ENCODE assay signal across 18 cellular contexts in genomic region chrX:40807384-40807783, GRCh38.
DNase-seq lines count a peak whose midpoint lies in the region; ATAC-seq, FAIRE-seq and TF ChIP-seq lines count a peak whose summit lies in the region.
"Had no signal": no experiment of that assay in that cellular context is flagged by ENCODE, and none has a peak within 500 bp of the region (broad histone marks: within the 10 kb centered on the region; RNA-seq: fewer than 3 reads in every experiment).

No MANE protein-coding gene starts in this region.

- H2AFZ ChIP-seq in K562 (ENCODE audit: low read depth, low read length) = peak overlapping the region; percentile 55; the same call in 1 of the 2 replicates

- in situ Hi-C loops in K562 (cut with MboI) = no loop called here

- CTCF ChIA-PET in K562 (lab: Yijun Ruan, JAX; ENCODE audit: low intra/inter-chr PET ratio) = no interaction called here

- intact Hi-C loops in left ventricle myocardium inferior (cut with micrococcal nuclease) = no loop called here
- intact Hi-C loops in Right ventricle myocardium superior (cut with DNase I) = no loop called here
- intact Hi-C loops in K562 (cut with micrococcal nuclease) = loop anchor here (10.0 kb wide), 2 partner anchors 117 to 307 kb away; no protein-coding TSS in a partner anchor

- H3K9me1 ChIP-seq in K562 (ENCODE audit: control insufficient read depth, insufficient read depth, low read length) = no peaks in the 10 kb centered on the region

- no peak overlapping the region for H3K4me2 ChIP-seq in K562 (ENCODE audit: insufficient read depth, low read length)
- H3K4me2 ChIP-seq: BLaER1 treated with 17β-estradiol and CSF1 and Interleukin-3, amounts not matched to agents 10 nM and 100 nM had no signal

- no peak for TF ChIP-seq CTCF in left ventricle myocardium inferior (IDR thresholded peaks at IDR 0.05; ENCODE audit: borderline replicate concordance)
- no peak for TF ChIP-seq CTCF in K562 (IDR thresholded peaks at IDR 0.05 in 2 of 3, conservative IDR thresholded peaks at IDR 0.05 in 1 of 3; ENCODE audit: insufficient read depth in 2 of 3, low read depth in 1 of 3, low read length in 3 of 3)

- DNase-seq in left ventricle myocardium inferior (no peak), Right ventricle myocardium superior (no peak), K562 (ENCODE audit: extremely low read depth in 1 of 4, low spot score in 3 of 4) (peak in 1 of 4 experiments; percentile 11), foreskin melanocyte (peak; percentile 29), NCI-H526 treated with DMSO at 0.1 percent for 48 hours (lab: John Stamatoyannopoulos, UW) (no peak), NCI-H1930 (lab: John Stamatoyannopoulos, UW) (no peak)
- DNase-seq: 8988T; CD8-positive, alpha-beta memory T cell; COR-L47; DMS 273 treated with DMSO at 0.1 percent for 48 hours; DMS53; DND-41; EL; H9 had no signal

- no TSS peak for BruUV-seq in K562 (replicated peaks; lab: Mats Ljungman, UMichigan)

- no peaks in the 10 kb centered on the region for H3K79me2 ChIP-seq in K562 (ENCODE audit: control insufficient read depth, insufficient read depth, low read length)

- H3K27me3 ChIP-seq in left ventricle myocardium inferior (ENCODE audit: low read depth) = no peaks in the 10 kb centered on the region
- H3K27me3 ChIP-seq in K562 (ENCODE audit: control insufficient read depth in 2 of 2, insufficient read depth in 2 of 2, low read length in 2 of 2) = no peaks in the 10 kb centered on the region

- H3K9me3 ChIP-seq in left ventricle myocardium inferior (replicated peaks) (no peaks in the 10 kb centered on the region), K562 (replicated peaks; ENCODE audit: control insufficient read depth, insufficient read depth, low read depth, low read length) (no peaks in the 10 kb centered on the region)

- H3K9ac ChIP-seq in K562 (ENCODE audit: insufficient read depth in 1 of 2, low read depth in 2 of 2, low read length in 2 of 2) = no peak overlapping the region
- H3K9ac ChIP-seq: BLaER1 treated with 17β-estradiol and CSF1 and Interleukin-3, amounts not matched to agents 10 nM and 100 nM had no signal

- no peak overlapping the region for H3K4me3 ChIP-seq in left ventricle myocardium inferior
- H3K4me3 ChIP-seq in K562 = no peak overlapping the region
- H3K4me3 ChIP-seq: BLaER1 treated with 17β-estradiol and CSF1 and Interleukin-3, amounts not matched to agents 10 nM and 100 nM had no signal

- H3K36me3 ChIP-seq in left ventricle myocardium inferior (no peaks in the 10 kb centered on the region), K562 (ENCODE audit: control insufficient read depth, insufficient read depth, low read length) (no peaks in the 10 kb centered on the region)
- H3K36me3 ChIP-seq: BLaER1 treated with 17β-estradiol and CSF1 and Interleukin-3, amounts not matched to agents 10 nM and 100 nM had no signal

- H3K4me1 ChIP-seq in left ventricle myocardium inferior (peaks cover 7% of the 10 kb centered on the region), K562 (replicated peaks in 1 of 2; ENCODE audit: control insufficient read depth in 2 of 2, insufficient read depth in 2 of 2, low read length in 2 of 2) (peaks cover 4 to 11% of the 10 kb centered on the region in 2 experiments; a peak in 4 of 5 replicates)

- POLR2A ChIA-PET in K562 (lab: Yijun Ruan, JAX) = no interaction called here

- TF ChIP-seq POLR2A in K562 (conservative IDR thresholded peaks at IDR 0.05) = no peak

- H3K27ac ChIP-seq in left ventricle myocardium inferior (replicated peaks) (peak overlapping the region; percentile 44), K562 (ENCODE audit: extremely low read depth, low read depth, low read length) (no peak overlapping the region; the same call in 2 of the 3 replicates)
- H3K27ac ChIP-seq: BLaER1 treated with 17β-estradiol and CSF1 and Interleukin-3, amounts not matched to agents 10 nM and 100 nM had no signal

- 20% methylated on average over 2 of the region's 4 CpGs for WGBS in K562 (ENCODE audit: insufficient coverage, low coverage, missing lambda C conversion rate)

- no peak for FAIRE-seq in K562 (lab: Jason Lieb, UNC)
- FAIRE-seq: GM19239, H1 had no signal

- no peak for TF ChIP-seq EP300 in K562 (IDR thresholded peaks at IDR 0.05; ENCODE audit: low read length)

- ATAC-seq in Right ventricle myocardium superior (ENCODE audit: poor library complexity) (no peak), K562 (peak; percentile 33; the same call in 1 of the 3 replicates), HG03095 (IDR thresholded peaks at IDR 0.05; ENCODE audit: unreplicated experiment) (no peak)

- no peak for TF ChIP-seq RAD21 in K562 (CRISPR knock-in tag; conservative IDR thresholded peaks at IDR 0.05 in 1 of 2, IDR thresholded peaks at IDR 0.05 in 1 of 2)

- H4K20me1 ChIP-seq in K562 (replicated peaks; ENCODE audit: control insufficient read depth, insufficient read depth, low read length) = no peaks in the 10 kb centered on the region
- H4K20me1 ChIP-seq: BLaER1 treated with 17β-estradiol and CSF1 and Interleukin-3, amounts not matched to agents 10 nM and 100 nM had no signal

TF ChIP-seq in K562, 482 proteins besides CTCF, POLR2A, EP300 and RAD21:
- no peak for TF ChIP-seq RBM39 (optimal IDR thresholded peaks at IDR 0.05; ENCODE audit: low read depth, low read length)
- TF ChIP-seq ZKSCAN3 (CRISPR knock-in tag; IDR thresholded peaks at IDR 0.05) = no peak
- no peak for TF ChIP-seq PHF20 (IDR thresholded peaks at IDR 0.05; ENCODE audit: partially characterized antibody)
- TF ChIP-seq CHCHD3 (CRISPR knock-in tag; IDR thresholded peaks at IDR 0.05) = no peak
- no peak for TF ChIP-seq ZC3H8 (IDR thresholded peaks at IDR 0.05)
- no peak for TF ChIP-seq ETV6 (IDR thresholded peaks at IDR 0.05; ENCODE audit: borderline replicate concordance in 1 of 2, low read depth in 2 of 2, low read length in 1 of 2)
- no peak for TF ChIP-seq ETV6 (CRISPR knock-in tag; IDR thresholded peaks at IDR 0.05; ENCODE audit: borderline replicate concordance)
- no peak for TF ChIP-seq TSC22D4 (tag; IDR thresholded peaks at IDR 0.05)
- TF ChIP-seq PPARD (CRISPR knock-in tag; IDR thresholded peaks at IDR 0.05) = no peak
- no peak for TF ChIP-seq KAT8 (IDR thresholded peaks at IDR 0.05; ENCODE audit: low read depth)
- no peak for TF ChIP-seq SMARCA4 (IDR thresholded peaks at IDR 0.05)
- TF ChIP-seq VEZF1 (CRISPR knock-in tag; IDR thresholded peaks at IDR 0.05) = no peak
